In the genomic region with DNA sequence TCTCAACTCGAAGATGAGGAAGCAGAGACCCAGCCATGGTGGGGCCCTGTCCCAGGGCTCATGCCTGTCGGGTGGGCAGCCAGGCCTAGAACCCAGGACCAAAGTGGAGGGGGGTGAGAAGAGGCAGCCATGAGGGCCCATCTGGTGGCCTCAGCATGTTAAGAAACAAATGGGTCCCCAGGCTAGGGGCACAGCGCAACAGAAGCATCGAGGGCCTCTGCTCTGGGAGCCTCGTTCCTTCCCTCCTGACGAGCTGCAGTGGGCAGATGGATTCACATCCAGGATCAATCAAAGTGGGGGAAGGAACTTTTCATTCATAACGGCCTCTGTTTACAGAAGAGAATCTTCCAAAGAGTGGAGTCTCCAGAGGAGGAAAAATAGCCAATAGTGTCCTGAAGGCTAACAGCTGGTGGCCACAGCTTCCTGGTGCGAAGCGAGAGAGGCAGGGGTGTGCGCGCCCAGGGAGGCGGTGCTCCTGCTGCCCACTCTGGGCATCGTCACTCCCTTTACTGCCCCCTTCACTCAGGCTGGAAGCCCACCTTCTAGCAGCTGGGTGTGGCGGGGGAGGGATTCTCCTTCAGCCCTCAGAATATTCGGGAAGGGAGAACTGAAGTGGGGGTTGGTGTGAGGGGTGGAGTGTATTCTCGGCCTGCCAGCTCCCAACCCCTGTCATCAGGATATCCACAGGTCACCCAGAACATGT, we compare ENCODE assay signal across 10 cellular contexts. TPM values are rescaled to one million over a fixed set of nuclear protein-coding genes. Genes with fewer than 3 reads are reported as not detected.
DNase-seq lines count a peak whose midpoint lies in the region; ATAC-seq, FAIRE-seq and TF ChIP-seq lines count a peak whose summit lies in the region.
"Had no signal": no experiment of that assay in that cellular context is flagged by ENCODE, and none has a peak within 500 bp of the region (broad histone marks: within the 10 kb centered on the region; RNA-seq: fewer than 3 reads in every experiment).

No MANE protein-coding gene starts in this region.

- no peak overlapping the region for H3K4me3 ChIP-seq in heart left ventricle
- H3K4me3 ChIP-seq in neuronal stem cell (ENCODE audit: low read length in 2 of 2) = no peak overlapping the region

- H4K8ac ChIP-seq in neuronal stem cell (ENCODE audit: low read depth, low read length) = no peak overlapping the region

- intact Hi-C loops in heart left ventricle (cut with DNase I) = no loop called here
- intact Hi-C loops in Right ventricle myocardium superior (cut with DNase I) = no loop called here

- H2BK5ac ChIP-seq in neuronal stem cell (ENCODE audit: low read length) = peak overlapping the region; percentile 54

- no peak for TF ChIP-seq POLR2A in heart left ventricle (IDR thresholded peaks at IDR 0.05)

- TF ChIP-seq CTCF in heart left ventricle (IDR thresholded peaks at IDR 0.05) (no peak), foreskin keratinocyte (conservative IDR thresholded peaks at IDR 0.05) (no peak)

- peaks cover 0 to 83% (median 56%) of the 10 kb centered on the region in 12 donors for H3K4me1 ChIP-seq in heart left ventricle
- peaks cover 12 to 23% of the 10 kb centered on the region in 2 donors for H3K4me1 ChIP-seq in neuronal stem cell (ENCODE audit: control insufficient read depth in 2 of 2, insufficient read depth in 1 of 2, low read depth in 1 of 2, low read length in 2 of 2)
- H3K4me1 ChIP-seq in foreskin keratinocyte = no peaks in the 10 kb centered on the region

- peak overlapping the region; percentile 67 for H2BK15ac ChIP-seq in neuronal stem cell (ENCODE audit: low read length)

- DNase-seq in heart left ventricle (peak in 1 of 5 donors; percentile 26), Right ventricle myocardium superior (no peak), neuronal stem cell (ENCODE audit: low spot score) (no peak), urothelium cell line (ENCODE audit: low spot score) (no peak), foreskin keratinocyte (no peak), AG08395 (ENCODE audit: low spot score) (no peak)
- DNase-seq in effector memory CD8-positive, alpha-beta T cell = no peak
- DNase-seq: IMR-90, NCI-H524 had no signal

- H2BK12ac ChIP-seq in neuronal stem cell (ENCODE audit: low read length) = no peak overlapping the region

- peak overlapping the region; percentile 63 for H3K9ac ChIP-seq in neuronal stem cell (ENCODE audit: low read depth, low read length, poor library complexity)

- H3K4ac ChIP-seq in neuronal stem cell (ENCODE audit: low read length) = no peak overlapping the region

- no peak overlapping the region for H4K91ac ChIP-seq in neuronal stem cell (ENCODE audit: low read depth, low read length, poor library complexity)

- H3K27me3 ChIP-seq in heart left ventricle = peaks cover 0 to 2% (median 0%) of the 10 kb centered on the region in 9 donors
- H3K27me3 ChIP-seq in neuronal stem cell (ENCODE audit: control insufficient read depth in 3 of 3, insufficient read depth in 3 of 3, low read depth in 1 of 3, low read length in 3 of 3) = peaks cover under 1 to 20% (median 17%) of the 10 kb centered on the region in 3 experiments
- peaks cover 7% of the 10 kb centered on the region for H3K27me3 ChIP-seq in foreskin keratinocyte

- peaks cover 37% of the 10 kb centered on the region for H3K36me3 Mint-ChIP-seq in effector memory CD8-positive, alpha-beta T cell (ENCODE audit: insufficient read depth)

- no peak overlapping the region for H3K4me2 ChIP-seq in neuronal stem cell (ENCODE audit: insufficient read depth, low read length, poor library complexity, severe bottlenecking)

- peak; percentile 5 for FAIRE-seq in urothelium cell line (lab: Jason Lieb, UNC)

- H3K4me3 Mint-ChIP-seq in effector memory CD8-positive, alpha-beta T cell = peak overlapping the region in 1 of 2 donors; percentile 53

- peak overlapping the region; percentile 88 to 95 for H3K27ac Mint-ChIP-seq in effector memory CD8-positive, alpha-beta T cell

- peak overlapping the region in 10 of 12 donors; percentile 36 to 97 (median 58) for H3K27ac ChIP-seq in heart left ventricle
- H3K27ac ChIP-seq in neuronal stem cell (replicated peaks; ENCODE audit: low read length) = no peak overlapping the region
- no peak overlapping the region for H3K27ac ChIP-seq in foreskin keratinocyte

- WGBS in heart left ventricle, 4 donors = 73 to 82% (median 77%) methylated on average over 16 of the region's 16 CpGs
- no CpG with 5 or more reads among the region's 16 CpGs for WGBS in neuronal stem cell (ENCODE audit: extremely low coverage in 2 of 2, insufficient read length in 2 of 2, insufficient replicate concordance in 1 of 2), 2 donors

- H3K27me3 Mint-ChIP-seq in effector memory CD8-positive, alpha-beta T cell = peaks cover 0 to under 1% of the 10 kb centered on the region in 2 donors

- no peak overlapping the region for H2AFZ ChIP-seq in neuronal stem cell (ENCODE audit: low read length)

- H3K9me3 Mint-ChIP-seq in effector memory CD8-positive, alpha-beta T cell = no peaks in the 10 kb centered on the region

- no peak overlapping the region for H3K23ac ChIP-seq in neuronal stem cell (ENCODE audit: low read depth, low read length, poor library complexity)

- no peak overlapping the region for H2BK120ac ChIP-seq in neuronal stem cell (ENCODE audit: low read depth, low read length)

- peak overlapping the region; percentile 13 for H3K18ac ChIP-seq in neuronal stem cell (ENCODE audit: low read length)

- H3K14ac ChIP-seq in neuronal stem cell (ENCODE audit: low read length) = no peak overlapping the region

- H3K4me1 Mint-ChIP-seq in effector memory CD8-positive, alpha-beta T cell (ENCODE audit: low read depth in 2 of 2) = peaks cover 50 to 53% of the 10 kb centered on the region in 2 donors

- H3K79me1 ChIP-seq in neuronal stem cell (ENCODE audit: low read depth, low read length) = peaks cover 1% of the 10 kb centered on the region

- peak overlapping the region; percentile 6 for H2AK5ac ChIP-seq in neuronal stem cell (ENCODE audit: low read depth, low read length)

- no peak for ATAC-seq in heart left ventricle
- no peak for ATAC-seq in Right ventricle myocardium superior (ENCODE audit: poor library complexity)
- ATAC-seq in effector memory CD8-positive, alpha-beta T cell (replicated peaks) = no peak
- ATAC-seq in foreskin keratinocyte = no peak
- no peak for ATAC-seq in GM18868 (IDR thresholded peaks at IDR 0.05; ENCODE audit: unreplicated experiment)

- H3K36me3 ChIP-seq in heart left ventricle = peaks cover 0 to 25% (median 9%) of the 10 kb centered on the region in 9 donors
- H3K36me3 ChIP-seq in neuronal stem cell (replicated peaks in 1 of 2; ENCODE audit: control insufficient read depth in 2 of 2, insufficient read depth in 2 of 2, low read length in 2 of 2) = no peaks in the 10 kb centered on the region

- H3K9me3 ChIP-seq in heart left ventricle (no peaks in the 10 kb centered on the region), neuronal stem cell (replicated peaks in 1 of 2; ENCODE audit: control insufficient read depth in 2 of 2, insufficient read depth in 1 of 2, low read depth in 1 of 2, low read length in 2 of 2) (no peaks in the 10 kb centered on the region)

RNA-seq across cellular contexts. Expression of gene CBX7, which starts 4.3 kb away (rescaled TPM):
- total RNA-seq in heart left ventricle (100 to 1,000 TPM in 1 of 9 donors, 10 to 100 TPM in 8; 48.3 to 187 (median 75.0) TPM), Right ventricle myocardium superior (69.9 TPM), foreskin keratinocyte (1.1 and 1.2 TPM in 2 replicates)
- polyA plus RNA-seq in heart left ventricle (10 to 100 TPM; 50.1 to 60.4 TPM), foreskin keratinocyte (0.86 and 1.2 TPM in 2 replicates)
- polyA plus RNA-seq in neuronal stem cell (2013, experiment 1 of 2) = 9.3 TPM
- 9.2 TPM for polyA plus RNA-seq in neuronal stem cell (2013, experiment 2 of 2)

RNA-seq across cellular contexts. Expression of gene APOBEC3H, which starts 51.1 kb away (rescaled TPM):
- total RNA-seq in heart left ventricle (1 to 10 TPM in 1 of 9 donors, under 1 TPM in 3, not detected in 5; 0.21 to 1.7 (median 0.61) TPM), Right ventricle myocardium superior (not detected), foreskin keratinocyte (0.24 and 0.39 TPM in 2 replicates)
- polyA plus RNA-seq in heart left ventricle (under 1 TPM in 1 of 2 donors, not detected in 1; 0.46 TPM), foreskin keratinocyte (0.16 and 0.51 TPM in 2 replicates)
- 2.4 TPM for polyA plus RNA-seq in neuronal stem cell (2013, experiment 1 of 2)
- polyA plus RNA-seq in neuronal stem cell (2013, experiment 2 of 2) = 2.0 TPM
- polyA plus RNA-seq: IMR-90 had no signal

Comparison
In these comparisons a context has a peak if more than half of its experiments do, and no peak if none do; other contexts are left out.
1. H3K27ac ChIP-seq: peak in heart left ventricle (10 of 12); none in neuronal stem cell (single experiment) and foreskin keratinocyte (single experiment).
2. RNA of gene CBX7, which starts 4.3 kb away (total RNA-seq): 48.3 to 187 TPM in heart left ventricle and 69.9 TPM in Right ventricle myocardium superior (single experiment); 1.1 to 1.2 TPM in foreskin keratinocyte; every median in the first group is over 10 times any median in the second.